8 cellular contexts compared by ENCODE assay signal in the genomic region with DNA sequence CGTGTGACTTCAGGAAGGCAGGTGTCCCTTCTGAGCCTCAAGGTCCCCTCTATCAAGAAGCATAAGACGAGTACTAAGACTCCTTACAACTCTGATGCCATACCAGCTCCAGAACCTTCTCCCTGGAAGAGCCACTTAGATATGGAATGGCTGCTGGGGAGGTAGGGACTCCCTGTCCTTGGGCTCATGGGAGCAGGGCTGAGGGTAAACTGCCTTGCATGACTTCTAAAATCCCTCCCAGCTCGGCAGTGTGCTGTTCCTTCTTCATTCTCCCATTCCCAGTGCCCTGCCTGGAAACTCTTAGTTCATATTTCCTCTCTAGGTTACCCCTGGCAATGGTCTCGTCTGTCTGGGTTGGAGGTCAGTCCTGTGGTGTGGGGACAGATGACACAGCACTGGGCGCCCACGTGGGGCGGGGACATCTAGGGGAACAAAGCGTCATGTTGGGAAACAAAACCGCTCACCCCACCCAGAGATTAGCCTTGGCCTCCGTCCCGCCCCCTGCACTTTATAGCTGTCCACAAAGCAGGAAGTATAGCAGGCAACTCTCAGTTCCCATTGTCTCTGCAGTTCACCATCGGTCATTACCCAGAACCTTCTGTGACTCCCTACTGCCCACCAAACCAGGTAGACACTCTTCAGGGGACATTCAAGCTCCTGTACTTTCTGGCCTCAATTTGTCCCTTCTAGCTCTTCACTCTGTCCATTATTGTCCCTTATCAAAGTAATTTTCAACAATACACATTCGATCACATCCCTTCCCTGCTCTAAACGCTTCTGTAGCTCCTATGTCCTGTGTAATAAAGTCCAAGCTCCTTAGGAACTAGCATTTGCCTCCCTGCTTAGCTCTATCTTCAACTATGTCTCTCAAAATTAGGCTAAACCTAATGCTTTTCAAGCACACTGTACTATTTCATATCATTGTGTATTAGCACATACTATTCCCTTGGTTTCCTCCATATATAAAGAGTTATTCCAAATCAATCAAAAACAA.
A peak's percentile ranks its signal among the peaks of the same experiment; 100 is the strongest.
DNase-seq lines count a peak whose midpoint lies in the region; ATAC-seq and TF ChIP-seq lines count a peak whose summit lies in the region.

No MANE protein-coding gene starts in this region.

- H3K27ac Mint-ChIP-seq in activated naive CD8-positive, alpha-beta T cell treated with anti-CD3 and anti-CD28 coated beads for 36 hours, result peak overlapping the region; percentile 30

- peaks cover 63% of the 10 kb centered on the region for H3K4me1 Mint-ChIP-seq in activated naive CD8-positive, alpha-beta T cell treated with anti-CD3 and anti-CD28 coated beads for 36 hours

- H3K36me3 Mint-ChIP-seq in activated naive CD8-positive, alpha-beta T cell treated with anti-CD3 and anti-CD28 coated beads for 36 hours, result peaks cover 22% of the 10 kb centered on the region

- no peaks in the 10 kb centered on the region for H3K27me3 Mint-ChIP-seq in activated naive CD8-positive, alpha-beta T cell treated with anti-CD3 and anti-CD28 coated beads for 36 hours

- peaks cover 10% of the 10 kb centered on the region for H3K4me1 ChIP-seq in muscle layer of colon (ENCODE audit: insufficient read depth, low read length)

- no peak overlapping the region for H3K4me3 ChIP-seq in muscle layer of colon (ENCODE audit: low read depth in 1 of 2, low read length in 2 of 2)

- no peaks in the 10 kb centered on the region for H3K27me3 ChIP-seq in muscle layer of colon (ENCODE audit: control insufficient read depth in 1 of 2, insufficient read depth in 2 of 2, low read length in 2 of 2)

- no peaks in the 10 kb centered on the region for H3K36me3 ChIP-seq in muscle layer of colon (ENCODE audit: insufficient read depth, low read length)

- no peak for DNase-seq in activated naive CD8-positive, alpha-beta T cell treated with anti-CD3 and anti-CD28 coated beads for 36 hours
- DNase-seq in SK-N-DZ (ENCODE audit: low spot score) (no peak), omental fat pad (ENCODE audit: low spot score) (no peak)
- no peak for DNase-seq in activated CD8-positive, alpha-beta memory T cell treated with anti-CD3 and anti-CD28 coated beads, Interleukin-2, amount 50 U/mL, for 48 hours
- DNase-seq in stimulated activated CD4-positive, alpha-beta T cell treated with anti-CD3 and anti-CD28 coated beads, Interleukin-4, amount 100 ng/mL, for 4 hours, result no peak

- ATAC-seq in GM19025 (IDR thresholded peaks at IDR 0.05; ENCODE audit: low read depth, unreplicated experiment) (peak; percentile 26), HG03196 (IDR thresholded peaks at IDR 0.05; ENCODE audit: unreplicated experiment) (peak; percentile 27), omental fat pad (ENCODE audit: low FRiP score) (no peak)

- no peaks in the 10 kb centered on the region for H3K9me3 ChIP-seq in muscle layer of colon (ENCODE audit: low read length)

- no peak overlapping the region for H3K9ac ChIP-seq in muscle layer of colon (ENCODE audit: low read length)

- peak overlapping the region; percentile 24 for H3K27ac ChIP-seq in muscle layer of colon (ENCODE audit: low read depth, low read length)

- H3K4me3 Mint-ChIP-seq in activated naive CD8-positive, alpha-beta T cell treated with anti-CD3 and anti-CD28 coated beads for 36 hours, result no peak overlapping the region

- H3K9me3 Mint-ChIP-seq in activated naive CD8-positive, alpha-beta T cell treated with anti-CD3 and anti-CD28 coated beads for 36 hours, result no peaks in the 10 kb centered on the region

- no peak for TF ChIP-seq CTCF in omental fat pad (IDR thresholded peaks at IDR 0.05)
